In genomic region chr4:169005453-169006099, GRCh38 we compare ENCODE assay signal across 10 cellular contexts. TPM values are rescaled to one million over a fixed set of nuclear protein-coding genes. Genes with fewer than 3 reads are reported as not detected.
DNase-seq lines count a peak whose midpoint lies in the region; ATAC-seq and TF ChIP-seq lines count a peak whose summit lies in the region.
"Had no signal": no experiment of that assay in that cellular context is flagged by ENCODE, and none has a peak within 500 bp of the region (broad histone marks: within the 10 kb centered on the region; RNA-seq: fewer than 3 reads in every experiment).

No MANE protein-coding gene starts in this region.

- ATAC-seq in IMR-90 (ENCODE audit: low read depth) (no peak), GM18520 (IDR thresholded peaks at IDR 0.05; ENCODE audit: unreplicated experiment) (no peak)
- ATAC-seq: activated T-helper 17 cell treated with anti-CD3 and anti-CD28 coated beads, Interleukin-2, amount 50 U/mL, for 72 hours had no signal

- no peak overlapping the region for H3K27ac Mint-ChIP-seq in mesothelial cell of epicardium
- H3K27ac Mint-ChIP-seq: activated T-helper 17 cell treated with anti-CD3 and anti-CD28 coated beads, Interleukin-2, amount 50 U/mL, for 72 hours; IgD-negative memory B cell had no signal

- TF ChIP-seq RAD21 in IMR-90 (IDR thresholded peaks at IDR 0.05; ENCODE audit: low read length): peak; percentile 67

- H2AFZ ChIP-seq in IMR-90 (replicated peaks; ENCODE audit: low read length, poor library complexity): no peak overlapping the region

- no peak overlapping the region for H3K56ac ChIP-seq in IMR-90 (ENCODE audit: extremely low read depth, insufficient read depth, low read length)

- H3K4ac ChIP-seq in IMR-90 (ENCODE audit: low read depth, low read length): no peak overlapping the region

- H3K36me3 ChIP-seq in IMR-90 (ENCODE audit: control insufficient read depth, insufficient read depth, low read length): peaks cover 11% of the 10 kb centered on the region
- H3K36me3 ChIP-seq in brain microvascular endothelial cell (replicated peaks): no peaks in the 10 kb centered on the region

- dilution Hi-C loops in IMR-90 (cut with HindIII; ENCODE audit: low sequenced_read_pairs, unreplicated experiment): no loop called here

- H3K27ac ChIP-seq in C4-2B: no peak overlapping the region
- H3K27ac ChIP-seq in IMR-90 (ENCODE audit: insufficient read depth, low read length): no peak overlapping the region
- H3K27ac ChIP-seq in brain microvascular endothelial cell: no peak overlapping the region

- H3K4me2 ChIP-seq in IMR-90 (ENCODE audit: low read depth, low read length): no peak overlapping the region

- no peak overlapping the region for H3K23ac ChIP-seq in IMR-90 (ENCODE audit: low read depth, low read length)

- no CpG with 5 or more reads among the region's 1 CpG for WGBS in IMR-90 (ENCODE audit: extremely low coverage in 2 of 2, insufficient read length in 1 of 2), 2 experiments

- no peak overlapping the region for H3K14ac ChIP-seq in IMR-90 (replicated peaks; ENCODE audit: low read depth, low read length)

- H3K27me3 ChIP-seq in IMR-90 (ENCODE audit: control insufficient read depth, insufficient read depth, low read length) (no peaks in the 10 kb centered on the region), brain microvascular endothelial cell (replicated peaks) (no peaks in the 10 kb centered on the region)

- H3K4me3 ChIP-seq in IMR-90 (ENCODE audit: insufficient read depth, low read depth, low read length) (no peak overlapping the region), brain microvascular endothelial cell (ENCODE audit: low read depth, low read length) (no peak overlapping the region)

- H3K18ac ChIP-seq in IMR-90 (ENCODE audit: low read depth, low read length): no peak overlapping the region

- peaks cover 3% of the 10 kb centered on the region; the same call in 1 of the 2 replicates for H3K9me1 ChIP-seq in IMR-90 (ENCODE audit: insufficient read depth, low read length)

- no TSS peak for BruUV-seq in IMR-90 (replicated peaks; lab: Mats Ljungman, UMichigan)

- no peaks in the 10 kb centered on the region for H3K27me3 Mint-ChIP-seq in mesothelial cell of epicardium (ENCODE audit: low read depth)
- H3K27me3 Mint-ChIP-seq: activated T-helper 17 cell treated with anti-CD3 and anti-CD28 coated beads, Interleukin-2, amount 50 U/mL, for 72 hours; IgD-negative memory B cell had no signal

- no peaks in the 10 kb centered on the region for H3K9me3 Mint-ChIP-seq in mesothelial cell of epicardium
- H3K9me3 Mint-ChIP-seq: activated T-helper 17 cell treated with anti-CD3 and anti-CD28 coated beads, Interleukin-2, amount 50 U/mL, for 72 hours; IgD-negative memory B cell had no signal

- H3K79me1 ChIP-seq in IMR-90 (ENCODE audit: low read depth in 1 of 2, low read length in 2 of 2): peaks cover 2 to 20% of the 10 kb centered on the region in 2 experiments; a peak in 2 of 4 replicates

- H4K20me1 ChIP-seq in IMR-90 (ENCODE audit: insufficient read depth, low read length): no peaks in the 10 kb centered on the region

- H3K9ac ChIP-seq in IMR-90 (ENCODE audit: low read depth, low read length): no peak overlapping the region

- no peak overlapping the region for H2BK5ac ChIP-seq in IMR-90 (ENCODE audit: low read depth, low read length, poor library complexity, severe bottlenecking)

- H3K4me1 ChIP-seq in IMR-90 (ENCODE audit: control insufficient read depth, insufficient read depth, low read length): peaks cover 4% of the 10 kb centered on the region

- POLR2A ChIA-PET in IMR-90 (lab: Charles Lee; ENCODE audit: unreplicated experiment): no interaction called here

- CTCF ChIA-PET in IMR-90 (lab: Yijun Ruan, JAX): no interaction called here

- no peak overlapping the region for H3K4me3 Mint-ChIP-seq in mesothelial cell of epicardium
- H3K4me3 Mint-ChIP-seq: activated T-helper 17 cell treated with anti-CD3 and anti-CD28 coated beads, Interleukin-2, amount 50 U/mL, for 72 hours had no signal

- intact Hi-C loops in IMR-90 (cut with micrococcal nuclease): loop anchor here (5.0 kb wide), 2 partner anchors 482 to 823 kb away; no protein-coding TSS in a partner anchor

- no peak overlapping the region for H2BK20ac ChIP-seq in IMR-90 (ENCODE audit: low read depth, low read length)

- H3K4me1 Mint-ChIP-seq in mesothelial cell of epicardium: peaks cover 40% of the 10 kb centered on the region

- no peak overlapping the region for H2AK9ac ChIP-seq in IMR-90 (replicated peaks; ENCODE audit: low read depth, low read length, poor library complexity)

- no peak overlapping the region for H4K5ac ChIP-seq in IMR-90 (ENCODE audit: low read depth, low read length)

- DNase-seq in IMR-90 (peak; percentile 35), brain microvascular endothelial cell (no peak), mesothelial cell of epicardium (ENCODE audit: low spot score in 2 of 2, unreplicated experiment in 2 of 2) (no peak), AG20443 (ENCODE audit: low spot score) (no peak), iPS-NIHi7 (ENCODE audit: extremely low spot score) (no peak)
- no peak for DNase-seq in stimulated activated CD4-positive, alpha-beta T cell treated with anti-CD3 and anti-CD28 coated beads, Interleukin-4, amount 100 ng/mL, for 24 hours

- no peaks in the 10 kb centered on the region for H3K9me3 ChIP-seq in IMR-90 (ENCODE audit: control insufficient read depth, insufficient read depth, low read length)

- H4K91ac ChIP-seq in IMR-90 (ENCODE audit: insufficient read depth, low read depth, low read length): no peak overlapping the region

- no peak overlapping the region for H2BK120ac ChIP-seq in IMR-90 (ENCODE audit: low read depth, low read length)

- peak; percentile 31 for TF ChIP-seq CTCF in C4-2B (conservative IDR thresholded peaks at IDR 0.05)
- peak; percentile 59 for TF ChIP-seq CTCF in IMR-90 (conservative IDR thresholded peaks at IDR 0.05; ENCODE audit: low read depth, low read length)
- peak; percentile 31 for TF ChIP-seq CTCF in brain microvascular endothelial cell (IDR thresholded peaks at IDR 0.05; ENCODE audit: low read depth, low read length, missing control alignments)
- TF ChIP-seq CTCF in mesothelial cell of epicardium (IDR thresholded peaks at IDR 0.05; ENCODE audit: unreplicated experiment): peak; percentile 72

- no peak overlapping the region for H4K8ac ChIP-seq in IMR-90 (ENCODE audit: low read depth in 2 of 2, low read length in 2 of 2)

- TF ChIP-seq POLR2A in IMR-90 (IDR thresholded peaks at IDR 0.05; ENCODE audit: low read depth, low read length): no peak

- in situ Hi-C loops in IMR-90 (cut with MboI; ENCODE audit: low sequenced_read_pairs): loop anchor here (10.0 kb wide), 1 partner anchor 491 kb away; no protein-coding TSS in a partner anchor
- in situ Hi-C loops in brain microvascular endothelial cell (cut with HindIII; ENCODE audit: low pct_ligation_motif_present, low sequenced_read_pairs): no loop called here

- no peak overlapping the region for H2AK5ac ChIP-seq in IMR-90 (ENCODE audit: low read depth, low read length)

- no peak overlapping the region for H2BK15ac ChIP-seq in IMR-90 (ENCODE audit: low read depth, low read length)

- peaks cover 27% of the 10 kb centered on the region for H3K36me3 Mint-ChIP-seq in mesothelial cell of epicardium

TF ChIP-seq in IMR-90, 13 proteins besides CTCF, POLR2A, EP300 and RAD21:
- TF ChIP-seq SMC3 (IDR thresholded peaks at IDR 0.05; ENCODE audit: low read depth, low read length): peak; percentile 45; the same call in 1 of the 2 replicates
- no peak for TF ChIP-seq MAZ (IDR thresholded peaks at IDR 0.05; ENCODE audit: borderline replicate concordance, low read depth, low read length)
TF ChIP-seq in IMR-90: peak in this region for 1.

RNA-seq across cellular contexts. Expression of gene CBR4, which starts 4.5 kb away (rescaled TPM):
- total RNA-seq in IMR-90 (2012; rRNA removed): 4.5 and 9.2 TPM in 2 replicates
- 2.1 and 2.7 TPM in 2 replicates for polyA plus RNA-seq in IMR-90 (2012; rRNA removed)
- 0.31 and 0.39 TPM in 2 replicates for polyA plus RNA-seq in IMR-90 (2012; cell fraction: cytosol; rRNA removed)
- 0.52 and 5.9 TPM in 2 replicates for polyA plus RNA-seq in IMR-90 (2012; cell fraction: nucleus; rRNA removed; ENCODE audit: low replicate concordance)
- 44.9 to 46.3 TPM (median 45.8 TPM) in 3 replicates for total RNA-seq in mesothelial cell of epicardium
